Comparison of ENCODE assay signal across 1 cellular context in genomic region chr5:135602882-135603721, GRCh38.
TF ChIP-seq lines count a peak whose summit lies in the region.

No MANE protein-coding gene starts in this region.

TF ChIP-seq in HEK293, 187 proteins besides CTCF, POLR2A, EP300 and RAD21 (continued from another document):
- TF ChIP-seq ZIC2 (tag by site-specific recombination; IDR thresholded peaks at IDR 0.05) (peak; percentile 71), ZBTB49 (tag by site-specific recombination; IDR thresholded peaks at IDR 0.05; ENCODE audit: low read depth) (no peak)
